1 cellular context compared by ENCODE assay signal in the genomic region with DNA sequence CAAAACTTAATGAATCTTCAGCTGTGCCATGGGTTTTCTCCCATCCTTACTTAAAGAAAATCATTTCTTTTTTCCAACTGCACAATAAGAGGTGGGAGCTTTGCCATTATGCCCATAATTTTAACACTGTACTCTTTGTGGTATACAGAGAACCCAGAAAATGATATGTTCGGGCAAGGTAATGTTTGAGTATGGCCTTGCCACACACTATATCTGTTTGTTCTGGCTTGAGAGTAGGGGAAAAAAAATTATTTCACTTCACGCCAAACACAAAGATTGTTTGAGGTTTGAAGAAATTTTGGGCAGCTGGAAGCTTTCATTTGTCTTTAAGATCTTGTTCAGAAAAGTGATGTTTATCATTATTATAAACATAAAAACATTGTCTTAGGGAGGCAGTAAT.
TF ChIP-seq lines count a peak whose summit lies in the region.

No MANE protein-coding gene starts in this region.

TF ChIP-seq in HepG2, 621 proteins besides CTCF, POLR2A, EP300 and RAD21 (continued from another document):
- TF ChIP-seq, protein P1, sequence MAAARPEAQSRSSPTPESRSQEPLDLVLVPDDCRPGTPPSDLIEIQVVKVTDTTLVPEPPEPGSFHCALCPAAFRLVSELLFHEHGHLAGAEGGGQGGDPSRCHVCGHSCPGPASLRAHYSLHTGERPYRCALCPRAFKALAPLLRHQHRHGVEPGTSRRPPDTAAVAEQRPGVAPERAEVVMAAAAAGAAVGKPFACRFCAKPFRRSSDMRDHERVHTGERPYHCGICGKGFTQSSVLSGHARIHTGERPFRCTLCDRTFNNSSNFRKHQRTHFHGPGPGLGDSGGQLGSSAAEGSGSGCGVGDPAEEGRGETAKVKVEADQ (CRISPR knock-in tag; IDR thresholded peaks at IDR 0.05; ENCODE audit: borderline replicate concordance), result no peak
- no peak for TF ChIP-seq HNRNPH1 (optimal IDR thresholded peaks at IDR 0.05; ENCODE audit: low read depth, low read length)
- TF ChIP-seq, protein P2, sequence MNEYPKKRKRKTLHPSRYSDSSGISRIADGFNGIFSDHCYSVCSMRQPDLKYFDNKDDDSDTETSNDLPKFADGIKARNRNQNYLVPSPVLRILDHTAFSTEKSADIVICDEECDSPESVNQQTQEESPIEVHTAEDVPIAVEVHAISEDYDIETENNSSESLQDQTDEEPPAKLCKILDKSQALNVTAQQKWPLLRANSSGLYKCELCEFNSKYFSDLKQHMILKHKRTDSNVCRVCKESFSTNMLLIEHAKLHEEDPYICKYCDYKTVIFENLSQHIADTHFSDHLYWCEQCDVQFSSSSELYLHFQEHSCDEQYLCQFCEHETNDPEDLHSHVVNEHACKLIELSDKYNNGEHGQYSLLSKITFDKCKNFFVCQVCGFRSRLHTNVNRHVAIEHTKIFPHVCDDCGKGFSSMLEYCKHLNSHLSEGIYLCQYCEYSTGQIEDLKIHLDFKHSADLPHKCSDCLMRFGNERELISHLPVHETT (CRISPR knock-in tag; conservative IDR thresholded peaks at IDR 0.05), result no peak
- no peak for TF ChIP-seq NR2C2 (CRISPR knock-in tag; IDR thresholded peaks at IDR 0.05; ENCODE audit: borderline replicate concordance)
- TF ChIP-seq ZNF747 (CRISPR knock-in tag; IDR thresholded peaks at IDR 0.05; ENCODE audit: borderline replicate concordance), result no peak
- no peak for TF ChIP-seq JUNB (CRISPR knock-in tag; IDR thresholded peaks at IDR 0.05; ENCODE audit: borderline replicate concordance)
- TF ChIP-seq, protein P3, sequence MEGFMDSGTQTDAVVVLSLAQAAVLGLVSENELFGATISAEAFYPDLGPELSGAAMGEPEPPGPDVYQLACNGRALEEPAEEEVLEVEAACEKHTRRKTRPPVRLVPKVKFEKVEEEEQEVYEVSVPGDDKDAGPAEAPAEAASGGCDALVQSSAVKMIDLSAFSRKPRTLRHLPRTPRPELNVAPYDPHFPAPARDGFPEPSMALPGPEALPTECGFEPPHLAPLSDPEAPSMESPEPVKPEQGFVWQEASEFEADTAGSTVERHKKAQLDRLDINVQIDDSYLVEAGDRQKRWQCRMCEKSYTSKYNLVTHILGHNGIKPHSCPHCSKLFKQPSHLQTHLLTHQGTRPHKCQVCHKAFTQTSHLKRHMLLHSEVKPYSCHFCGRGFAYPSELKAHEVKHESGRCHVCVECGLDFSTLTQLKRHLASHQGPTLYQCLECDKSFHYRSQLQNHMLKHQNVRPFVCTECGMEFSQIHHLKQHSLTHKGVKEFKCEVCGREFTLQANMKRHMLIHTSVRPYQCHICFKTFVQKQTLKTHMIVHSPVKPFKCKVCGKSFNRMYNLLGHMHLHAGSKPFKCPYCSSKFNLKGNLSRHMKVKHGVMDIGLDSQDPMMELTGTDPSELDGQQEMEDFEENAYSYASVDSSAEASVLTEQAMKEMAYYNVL (CRISPR knock-in tag; IDR thresholded peaks at IDR 0.05; ENCODE audit: borderline replicate concordance), result no peak
- TF ChIP-seq, protein P4, sequence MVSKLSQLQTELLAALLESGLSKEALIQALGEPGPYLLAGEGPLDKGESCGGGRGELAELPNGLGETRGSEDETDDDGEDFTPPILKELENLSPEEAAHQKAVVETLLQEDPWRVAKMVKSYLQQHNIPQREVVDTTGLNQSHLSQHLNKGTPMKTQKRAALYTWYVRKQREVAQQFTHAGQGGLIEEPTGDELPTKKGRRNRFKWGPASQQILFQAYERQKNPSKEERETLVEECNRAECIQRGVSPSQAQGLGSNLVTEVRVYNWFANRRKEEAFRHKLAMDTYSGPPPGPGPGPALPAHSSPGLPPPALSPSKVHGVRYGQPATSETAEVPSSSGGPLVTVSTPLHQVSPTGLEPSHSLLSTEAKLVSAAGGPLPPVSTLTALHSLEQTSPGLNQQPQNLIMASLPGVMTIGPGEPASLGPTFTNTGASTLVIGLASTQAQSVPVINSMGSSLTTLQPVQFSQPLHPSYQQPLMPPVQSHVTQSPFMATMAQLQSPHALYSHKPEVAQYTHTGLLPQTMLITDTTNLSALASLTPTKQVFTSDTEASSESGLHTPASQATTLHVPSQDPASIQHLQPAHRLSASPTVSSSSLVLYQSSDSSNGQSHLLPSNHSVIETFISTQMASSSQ (IDR thresholded peaks at IDR 0.05; ENCODE audit: low read depth), result no peak
- TF ChIP-seq, protein P4 (CRISPR knock-in tag; IDR thresholded peaks at IDR 0.05; ENCODE audit: borderline replicate concordance), result no peak
- TF ChIP-seq, protein P5, sequence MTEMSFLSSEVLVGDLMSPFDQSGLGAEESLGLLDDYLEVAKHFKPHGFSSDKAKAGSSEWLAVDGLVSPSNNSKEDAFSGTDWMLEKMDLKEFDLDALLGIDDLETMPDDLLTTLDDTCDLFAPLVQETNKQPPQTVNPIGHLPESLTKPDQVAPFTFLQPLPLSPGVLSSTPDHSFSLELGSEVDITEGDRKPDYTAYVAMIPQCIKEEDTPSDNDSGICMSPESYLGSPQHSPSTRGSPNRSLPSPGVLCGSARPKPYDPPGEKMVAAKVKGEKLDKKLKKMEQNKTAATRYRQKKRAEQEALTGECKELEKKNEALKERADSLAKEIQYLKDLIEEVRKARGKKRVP (CRISPR knock-in tag; IDR thresholded peaks at IDR 0.05), result no peak
- no peak for TF ChIP-seq MYC (CRISPR knock-in tag; IDR thresholded peaks at IDR 0.05; ENCODE audit: borderline replicate concordance)
- no peak for TF ChIP-seq CBX5 (CRISPR knock-in tag; IDR thresholded peaks at IDR 0.05; ENCODE audit: borderline replicate concordance)
- no peak for TF ChIP-seq CENPX (CRISPR knock-in tag; IDR thresholded peaks at IDR 0.05)
